10 cellular contexts compared by ENCODE assay signal in genomic region chr3:35638640-35639250, GRCh38. TPM values are rescaled to one million over a fixed set of nuclear protein-coding genes. Genes with fewer than 3 reads are reported as not detected.
DNase-seq lines count a peak whose midpoint lies in the region; ATAC-seq and TF ChIP-seq lines count a peak whose summit lies in the region.
"Had no signal": no experiment of that assay in that cellular context is flagged by ENCODE, and none has a peak within 500 bp of the region (broad histone marks: within the 10 kb centered on the region; RNA-seq: fewer than 3 reads in every experiment).

No MANE protein-coding gene starts in this region.

- intact Hi-C loops in tibial artery (cut with DNase I; ENCODE audit: low total_unique reads): no loop called here

- peaks cover 9% of the 10 kb centered on the region for H3K4me1 Mint-ChIP-seq in activated T-cell treated with anti-CD3 and anti-CD28 coated beads, Interleukin-2, amount 50 U/mL, for 24 hours (ENCODE audit: low read depth)
- H3K4me1 Mint-ChIP-seq in mesothelial cell of epicardium: peaks cover 21% of the 10 kb centered on the region

- peak overlapping the region; percentile 12 for H3K4me3 Mint-ChIP-seq in activated T-cell treated with anti-CD3 and anti-CD28 coated beads, Interleukin-2, amount 50 U/mL, for 24 hours
- H3K4me3 Mint-ChIP-seq in mesothelial cell of epicardium: peak overlapping the region; percentile 67

- H3K9me3 ChIP-seq in tibial artery: no peaks in the 10 kb centered on the region

- H3K4me3 ChIP-seq in tibial artery: peak overlapping the region; percentile 37 to 51

- no peak overlapping the region for H3K27ac Mint-ChIP-seq in activated T-cell treated with anti-CD3 and anti-CD28 coated beads, Interleukin-2, amount 50 U/mL, for 24 hours
- H3K27ac Mint-ChIP-seq in mesothelial cell of epicardium: no peak overlapping the region

- H3K27me3 ChIP-seq in tibial artery: peaks cover 0 to 28% of the 10 kb centered on the region in 2 donors

- H3K27ac ChIP-seq in cingulate gyrus (ENCODE audit: low read depth, low read length) (peak overlapping the region; percentile 30), tibial artery (no peak overlapping the region)

- peaks cover 0 to 14% (median 11%) of the 10 kb centered on the region in 4 donors for H3K4me1 ChIP-seq in tibial artery

- no peak for TF ChIP-seq CTCF in mesothelial cell of epicardium (IDR thresholded peaks at IDR 0.05; ENCODE audit: unreplicated experiment)
- TF ChIP-seq CTCF in tibial artery (IDR thresholded peaks at IDR 0.05): no peak

- ATAC-seq in GM18867 (IDR thresholded peaks at IDR 0.05; ENCODE audit: unreplicated experiment) (no peak), HG03175 (IDR thresholded peaks at IDR 0.05; ENCODE audit: unreplicated experiment) (no peak)

- DNase-seq in activated T-cell treated with anti-CD3 and anti-CD28 coated beads, Interleukin-2, amount 50 U/mL, for 24 hours: no peak
- no peak for DNase-seq in activated T-cell treated with anti-CD3 and anti-CD28 coated beads for 4 hours
- peak in 1 of 2 experiments; percentile 43 for DNase-seq in mesothelial cell of epicardium (ENCODE audit: low spot score in 2 of 2, unreplicated experiment in 2 of 2)
- no peak for DNase-seq in tibial artery
- no peak for DNase-seq in superior temporal gyrus (ENCODE audit: extremely low spot score)
- DNase-seq: effector memory CD4-positive, alpha-beta T cell had no signal

- no peaks in the 10 kb centered on the region for H3K36me3 ChIP-seq in tibial artery

- peaks cover 45% of the 10 kb centered on the region for H3K27me3 Mint-ChIP-seq in activated T-cell treated with anti-CD3 and anti-CD28 coated beads, Interleukin-2, amount 50 U/mL, for 24 hours
- peaks cover 83% of the 10 kb centered on the region for H3K27me3 Mint-ChIP-seq in mesothelial cell of epicardium (ENCODE audit: low read depth)

- no peaks in the 10 kb centered on the region for H3K36me3 Mint-ChIP-seq in activated T-cell treated with anti-CD3 and anti-CD28 coated beads, Interleukin-2, amount 50 U/mL, for 24 hours (ENCODE audit: low read depth)
- no peaks in the 10 kb centered on the region for H3K36me3 Mint-ChIP-seq in mesothelial cell of epicardium

- no peaks in the 10 kb centered on the region for H3K9me3 Mint-ChIP-seq in activated T-cell treated with anti-CD3 and anti-CD28 coated beads, Interleukin-2, amount 50 U/mL, for 24 hours
- H3K9me3 Mint-ChIP-seq in mesothelial cell of epicardium: no peaks in the 10 kb centered on the region

RNA-seq across cellular contexts. Expression of gene ARPP21, which starts 0.6 kb away (rescaled TPM):
- total RNA-seq in mesothelial cell of epicardium: 0.67 to 1.1 TPM (median 0.68 TPM) in 3 replicates
- total RNA-seq: lung microvascular endothelial cell had no signal
